In genomic region chr6:27275025-27275956, GRCh38 we compare ENCODE assay signal across 14 cellular contexts. TPM values are rescaled to one million over a fixed set of nuclear protein-coding genes. Genes with fewer than 3 reads are reported as not detected.
DNase-seq lines count a peak whose midpoint lies in the region; ATAC-seq and TF ChIP-seq lines count a peak whose summit lies in the region.
"Had no signal": no experiment of that assay in that cellular context is flagged by ENCODE, and none has a peak within 500 bp of the region (broad histone marks: within the 10 kb centered on the region; RNA-seq: fewer than 3 reads in every experiment).

No MANE protein-coding gene starts in this region.

- peak overlapping the region; percentile 16 for H3K9ac ChIP-seq in iPS-15b (ENCODE audit: low read depth, low read length)

- H3K27ac ChIP-seq in ACC112 (ENCODE audit: low read depth, low read length): no peak overlapping the region
- no peak overlapping the region for H3K27ac ChIP-seq in upper lobe of right lung

- peak overlapping the region; percentile 27 for H3K4me3 ChIP-seq in ACC112 (ENCODE audit: low read depth, low read length)
- peak overlapping the region; percentile 58 for H3K4me3 ChIP-seq in iPS-15b (ENCODE audit: low read depth, low read length)
- H3K4me3 ChIP-seq in upper lobe of right lung: no peak overlapping the region

- ATAC-seq in upper lobe of right lung (no peak), GM21786 (IDR thresholded peaks at IDR 0.05; ENCODE audit: unreplicated experiment) (no peak), HG03045 (IDR thresholded peaks at IDR 0.05; ENCODE audit: unreplicated experiment) (no peak)

- intact Hi-C loops in upper lobe of right lung (cut with DNase I): no loop called here

- no peaks in the 10 kb centered on the region for H3K9me3 ChIP-seq in iPS-15b (ENCODE audit: control insufficient read depth, insufficient read depth, low read length)
- H3K9me3 ChIP-seq in upper lobe of right lung: no peaks in the 10 kb centered on the region

- H3K4me1 ChIP-seq in ACC112 (ENCODE audit: control insufficient read depth, insufficient read depth, low read length, unreplicated experiment): no peaks in the 10 kb centered on the region
- H3K4me1 ChIP-seq in iPS-15b (ENCODE audit: control insufficient read depth, insufficient read depth, low read length): peaks cover 2% of the 10 kb centered on the region
- no peaks in the 10 kb centered on the region for H3K4me1 ChIP-seq in upper lobe of right lung

- no peaks in the 10 kb centered on the region for H3K36me3 ChIP-seq in ACC112 (ENCODE audit: insufficient read depth, low read length)
- H3K36me3 ChIP-seq in iPS-15b (ENCODE audit: control insufficient read depth, insufficient read depth, low read length): no peaks in the 10 kb centered on the region
- no peaks in the 10 kb centered on the region for H3K36me3 ChIP-seq in upper lobe of right lung

- no peak overlapping the region for H2AFZ ChIP-seq in ACC112 (ENCODE audit: low read length, unreplicated experiment)

- H3K27me3 ChIP-seq in ACC112 (ENCODE audit: insufficient read depth, low read length) (peaks cover 64% of the 10 kb centered on the region), iPS-15b (ENCODE audit: control insufficient read depth, insufficient read depth, low read length) (peaks cover 31% of the 10 kb centered on the region), upper lobe of right lung (peaks cover 77% of the 10 kb centered on the region)

- H3K79me2 ChIP-seq in ACC112 (ENCODE audit: control insufficient read depth, insufficient read depth, low read length, unreplicated experiment): no peaks in the 10 kb centered on the region

- no peak for TF ChIP-seq CTCF in upper lobe of right lung (IDR thresholded peaks at IDR 0.05)

- DNase-seq in EL: peak; percentile 59
- DNase-seq in NCI-H748 treated with DMSO at 0.1 percent for 48 hours (lab: John Stamatoyannopoulos, UW): peak; percentile 47
- no peak for DNase-seq in upper lobe of right lung
- DNase-seq: anterior cingulate cortex; DMS153; effector CD4-positive, alpha-beta T cell; Karpas-422; midbrain; retina had no signal

RNA-seq across cellular contexts. Expression of gene PRSS16, which starts 27.8 kb away (rescaled TPM):
- total RNA-seq in upper lobe of right lung: 15.1 TPM

RNA-seq across cellular contexts. Expression of gene POM121L2, which starts 36.8 kb away (rescaled TPM):
- not detected for total RNA-seq in upper lobe of right lung
- total RNA-seq: urinary bladder had no signal
